In genomic region chr7:32941996-32942782, GRCh38 we compare ENCODE assay signal across 1 cellular context.
TF ChIP-seq lines count a peak whose summit lies in the region.

No MANE protein-coding gene starts in this region.

TF ChIP-seq in K562, 482 proteins besides CTCF, POLR2A, EP300 and RAD21 (continued from another document and continues in another):
- no peak for TF ChIP-seq ZHX1 (conservative IDR thresholded peaks at IDR 0.05; ENCODE audit: low read length)
- no peak for TF ChIP-seq NFE2 (IDR thresholded peaks at IDR 0.05; ENCODE audit: low read depth)
- no peak for TF ChIP-seq ZNF217 (CRISPR knock-in tag; IDR thresholded peaks at IDR 0.05)
- TF ChIP-seq HDAC6 (IDR thresholded peaks at IDR 0.05; ENCODE audit: low read depth, low read length) = no peak
- no peak for TF ChIP-seq ZNF77 (CRISPR knock-in tag; IDR thresholded peaks at IDR 0.05)
- TF ChIP-seq PTBP1 (IDR thresholded peaks at IDR 0.05; ENCODE audit: low read depth, low read length) = no peak
- no peak for TF ChIP-seq HBP1 (CRISPR knock-in tag; IDR thresholded peaks at IDR 0.05)
- no peak for TF ChIP-seq GTF2A2 (tag; IDR thresholded peaks at IDR 0.05)
- no peak for TF ChIP-seq ZNF507 (tag; conservative IDR thresholded peaks at IDR 0.05)
- TF ChIP-seq POU5F1 (IDR thresholded peaks at IDR 0.05; ENCODE audit: borderline replicate concordance, low read depth, low read length, partially characterized antibody) = no peak
- TF ChIP-seq CCAR2 (IDR thresholded peaks at IDR 0.05; ENCODE audit: low read depth, low read length) = no peak
- no peak for TF ChIP-seq HNRNPUL1 (IDR thresholded peaks at IDR 0.05; ENCODE audit: low read length)
- no peak for TF ChIP-seq HNRNPH1 (optimal IDR thresholded peaks at IDR 0.05; ENCODE audit: low read depth, low read length)
- no peak for TF ChIP-seq HNRNPK (IDR thresholded peaks at IDR 0.05; ENCODE audit: low read depth, low read length, poor library complexity, severe bottlenecking)
- no peak for TF ChIP-seq ZNF79 (CRISPR knock-in tag; IDR thresholded peaks at IDR 0.05; ENCODE audit: low read depth)
- TF ChIP-seq FOS (IDR thresholded peaks at IDR 0.05; ENCODE audit: extremely low read depth, insufficient read length) = no peak
- TF ChIP-seq PREB (CRISPR knock-in tag; IDR thresholded peaks at IDR 0.05) = no peak
- TF ChIP-seq POLR2AphosphoS5 (IDR thresholded peaks at IDR 0.05; ENCODE audit: control insufficient read depth, insufficient read depth, low read depth, low read length) = peak; percentile 59; the same call in 1 of the 2 replicates
- no peak for TF ChIP-seq HDAC8 (tag; IDR thresholded peaks at IDR 0.05)
- no peak for TF ChIP-seq ATF2 (CRISPR knock-in tag; IDR thresholded peaks at IDR 0.05)
- no peak for TF ChIP-seq HES1 (IDR thresholded peaks at IDR 0.05; ENCODE audit: low read depth)
- no peak for TF ChIP-seq AFF4 (CRISPR knock-in tag; IDR thresholded peaks at IDR 0.05)
- TF ChIP-seq ATF1 (CRISPR knock-in tag; IDR thresholded peaks at IDR 0.05) = no peak
- no peak for TF ChIP-seq ATF1 (tag; IDR thresholded peaks at IDR 0.05)
- no peak for TF ChIP-seq JUNB (CRISPR knock-in tag; conservative IDR thresholded peaks at IDR 0.05)
- TF ChIP-seq TAF1 (IDR thresholded peaks at IDR 0.05; ENCODE audit: control insufficient read depth, extremely low read depth, insufficient read depth, low read length, severe bottlenecking) = peak; percentile 31
- no peak for TF ChIP-seq MEF2A (IDR thresholded peaks at IDR 0.05; ENCODE audit: control insufficient read depth, low read depth, low read length)
- TF ChIP-seq ETS1 (conservative IDR thresholded peaks at IDR 0.05; ENCODE audit: control insufficient read depth, low read depth, low read length) = no peak
- TF ChIP-seq MYBL2 (IDR thresholded peaks at IDR 0.05; ENCODE audit: low read depth) = no peak
- TF ChIP-seq MYBL2 (CRISPR knock-in tag; IDR thresholded peaks at IDR 0.05; ENCODE audit: borderline replicate concordance) = no peak
- TF ChIP-seq ZNF431 (CRISPR knock-in tag; IDR thresholded peaks at IDR 0.05) = no peak
- no peak for TF ChIP-seq FOXA3 (CRISPR knock-in tag; conservative IDR thresholded peaks at IDR 0.05 in 1 of 2, IDR thresholded peaks at IDR 0.05 in 1 of 2)
- TF ChIP-seq MNT (conservative IDR thresholded peaks at IDR 0.05) = 0 out of 4 replicates have a peak, but pooled peaks of 1 of the 2 experiments have one; percentile 18
- TF ChIP-seq ZNF140 (CRISPR knock-in tag; IDR thresholded peaks at IDR 0.05) = no peak
- TF ChIP-seq RBM14 (IDR thresholded peaks at IDR 0.05; ENCODE audit: borderline replicate concordance, insufficient read depth, low read depth, low read length) = no peak
- no peak; the same call in 1 of the 2 replicates for TF ChIP-seq PML (IDR thresholded peaks at IDR 0.05; ENCODE audit: low read length)
- no peak for TF ChIP-seq ZNF584 (CRISPR knock-in tag; IDR thresholded peaks at IDR 0.05; ENCODE audit: low read depth)
- no peak for TF ChIP-seq CBFB (CRISPR knock-in tag; IDR thresholded peaks at IDR 0.05)
- 0 out of 2 replicates have a peak, but pooled peaks have one; percentile 15 for TF ChIP-seq KAT7 (CRISPR knock-in tag; IDR thresholded peaks at IDR 0.05; ENCODE audit: borderline replicate concordance)
- no peak for TF ChIP-seq CHD1 (IDR thresholded peaks at IDR 0.05; ENCODE audit: low read length)
- TF ChIP-seq POLR2G (IDR thresholded peaks at IDR 0.05; ENCODE audit: low read depth, low read length) = no peak
- no peak for TF ChIP-seq SPI1 (IDR thresholded peaks at IDR 0.05; ENCODE audit: borderline replicate concordance, low read depth, low read length)
- TF ChIP-seq MAX (CRISPR knock-in tag; IDR thresholded peaks at IDR 0.05) = no peak
- TF ChIP-seq NFE2L1 (tag; IDR thresholded peaks at IDR 0.05; ENCODE audit: borderline replicate concordance, low read depth) = no peak
- TF ChIP-seq FOXK1 (CRISPR knock-in tag; IDR thresholded peaks at IDR 0.05; ENCODE audit: borderline replicate concordance) = no peak
- no peak for TF ChIP-seq NCOR1 (IDR thresholded peaks at IDR 0.05)
- TF ChIP-seq TAF9B (IDR thresholded peaks at IDR 0.05; ENCODE audit: partially characterized antibody) = no peak
- no peak for TF ChIP-seq NUFIP1 (IDR thresholded peaks at IDR 0.05; ENCODE audit: partially characterized antibody)
- no peak for TF ChIP-seq ZBTB12 (CRISPR knock-in tag; IDR thresholded peaks at IDR 0.05)
- 0 out of 4 replicates have a peak, but pooled peaks of 1 of the 2 experiments have one; percentile 31 for TF ChIP-seq NONO (IDR thresholded peaks at IDR 0.05; ENCODE audit: low read depth in 2 of 2, low read length in 1 of 2)
- TF ChIP-seq ZNF695 (CRISPR knock-in tag; IDR thresholded peaks at IDR 0.05) = no peak
- no peak for TF ChIP-seq ZNF75A (CRISPR knock-in tag; IDR thresholded peaks at IDR 0.05)
- peak; percentile 66; the same call in 1 of the 2 replicates for TF ChIP-seq VEZF1 (CRISPR knock-in tag; IDR thresholded peaks at IDR 0.05)
- no peak for TF ChIP-seq HDAC1 (IDR thresholded peaks at IDR 0.05)
